In genomic region chr10:46283217-46283944, GRCh38 we compare ENCODE assay signal across 9 cellular contexts. TPM values are rescaled to one million over a fixed set of nuclear protein-coding genes. Genes with fewer than 3 reads are reported as not detected.
DNase-seq lines count a peak whose midpoint lies in the region; ATAC-seq, FAIRE-seq and TF ChIP-seq lines count a peak whose summit lies in the region.
"Had no signal": no experiment of that assay in that cellular context is flagged by ENCODE, and none has a peak within 500 bp of the region (broad histone marks: within the 10 kb centered on the region; RNA-seq: fewer than 3 reads in every experiment).

No MANE protein-coding gene starts in this region.

- no peak overlapping the region for H3K9ac ChIP-seq in mammary epithelial cell (ENCODE audit: insufficient read depth, low read length)

- DNase-seq in heart right ventricle (no peak), left cardiac atrium (no peak), mammary epithelial cell (no peak), mucosa of gallbladder (ENCODE audit: low spot score) (peak; percentile 6), NCI-H1092 treated with DMSO at 0.1 percent for 48 hours (lab: John Stamatoyannopoulos, UW) (no peak), frontal cortex (ENCODE audit: low spot score in 2 of 2) (no peak)
- DNase-seq: NCI-H1048 had no signal

- H3K4me2 ChIP-seq in mammary epithelial cell (ENCODE audit: insufficient read depth, low read depth, low read length) = peak overlapping the region; percentile 82

- ATAC-seq in heart right ventricle (no peak), left cardiac atrium (no peak), HG03457 (IDR thresholded peaks at IDR 0.05; ENCODE audit: unreplicated experiment) (no peak), HG03139 (IDR thresholded peaks at IDR 0.05; ENCODE audit: unreplicated experiment) (no peak)

- TF ChIP-seq CTCF in heart right ventricle (IDR thresholded peaks at IDR 0.05) = peak in 1 of 9 donors; percentile 1
- no peak for TF ChIP-seq CTCF in mammary epithelial cell (conservative IDR thresholded peaks at IDR 0.05 in 1 of 2, IDR thresholded peaks at IDR 0.05 in 1 of 2; ENCODE audit: extremely low read depth in 1 of 2, insufficient read depth in 1 of 2, low read depth in 1 of 2, low read length in 2 of 2)

- 69 to 79% methylated on average over 7 of the region's 14 CpGs for WGBS in heart right ventricle, 2 donors
- 92% methylated on average over 5 of the region's 14 CpGs for WGBS in mammary epithelial cell (ENCODE audit: low coverage, missing lambda C conversion rate)

- no peak for FAIRE-seq in frontal cortex (lab: Jason Lieb, UNC)

- intact Hi-C loops in heart right ventricle (cut with DNase I) = loop anchor here in 2 of 10 donors (5.0 kb wide), 2 partner anchors 176 to 1099 kb away; partner anchors contain the start of gene ZNF488 (in 1 of the 2)
- intact Hi-C loops in left cardiac atrium (cut with DNase I) = loop anchor here in 1 of 2 donors (5.0 kb wide), 1 partner anchor 176 kb away; no protein-coding TSS in a partner anchor
- intact Hi-C loops in mammary epithelial cell (cut with micrococcal nuclease) = loop anchor here (5.0 kb wide), 1 partner anchor 176 kb away; no protein-coding TSS in a partner anchor

- H3K27ac ChIP-seq in heart right ventricle = no peak overlapping the region
- no peak overlapping the region for H3K27ac ChIP-seq in mammary epithelial cell (ENCODE audit: insufficient read depth, low read depth, low read length)

- no peaks in the 10 kb centered on the region for H3K9me3 ChIP-seq in heart right ventricle
- H3K9me3 ChIP-seq in mammary epithelial cell (replicated peaks; ENCODE audit: insufficient read depth, low read length) = no peaks in the 10 kb centered on the region

- H3K27me3 ChIP-seq in heart right ventricle = peaks cover 0 to 6% (median 0%) of the 10 kb centered on the region in 7 donors
- peaks cover 10% of the 10 kb centered on the region for H3K27me3 ChIP-seq in mammary epithelial cell (ENCODE audit: insufficient read depth, low read length)

- BruUV-seq in mammary epithelial cell (replicated peaks; lab: Mats Ljungman, UMichigan) = no TSS peak

- no peaks in the 10 kb centered on the region for H3K79me2 ChIP-seq in mammary epithelial cell (ENCODE audit: insufficient read depth, low read length)

- peak overlapping the region in 8 of 10 donors; percentile 39 to 70 (median 55) for H3K4me3 ChIP-seq in heart right ventricle
- H3K4me3 ChIP-seq in mammary epithelial cell (replicated peaks in 1 of 3; ENCODE audit: insufficient read depth in 1 of 3, low read depth in 2 of 3, low read length in 3 of 3) = peak overlapping the region in 2 of 3 experiments; percentile 39 to 45

- peak overlapping the region; percentile 76 for H2AFZ ChIP-seq in mammary epithelial cell (ENCODE audit: low read depth, low read length)

- no peaks in the 10 kb centered on the region for H4K20me1 ChIP-seq in mammary epithelial cell (ENCODE audit: insufficient read depth, low read length)

- dilution Hi-C loops in mammary epithelial cell (cut with HindIII; ENCODE audit: low sequenced_read_pairs) = loop anchor here (5.0 kb wide), 1 partner anchor 1099 kb away; the partner anchor contains the start of gene ZNF488

- in situ Hi-C loops in mammary epithelial cell (cut with MboI; ENCODE audit: low sequenced_read_pairs in 2 of 2) = loop anchor here (5.0 to 10.0 kb wide), 2 partner anchors 179 to 1099 kb away; partner anchors contain the start of gene ZNF488 (in 2 of the 2)

- no peaks in the 10 kb centered on the region for H3K36me3 ChIP-seq in heart right ventricle
- no peaks in the 10 kb centered on the region for H3K36me3 ChIP-seq in mammary epithelial cell (ENCODE audit: insufficient read depth, low read length)

- CTCF ChIA-PET in mammary epithelial cell (lab: Charles Lee; ENCODE audit: low non-redundant PET) = no interaction called here

- H3K4me1 ChIP-seq in heart right ventricle = peaks cover 0 to 28% (median 14%) of the 10 kb centered on the region in 9 donors
- H3K4me1 ChIP-seq in mammary epithelial cell (ENCODE audit: insufficient read depth, low read length) = peaks cover 23% of the 10 kb centered on the region

RNA-seq across cellular contexts. Expression of gene ANTXRL, which starts 3.4 kb away (rescaled TPM):
- total RNA-seq in heart right ventricle (1 to 10 TPM in 1 of 10 donors, under 1 TPM in 2, not detected in 7; 0.27 to 1.1 (median 0.49) TPM), left cardiac atrium (not detected), mammary epithelial cell (not detected), mucosa of gallbladder (not detected), frontal cortex (not detected)
- polyA plus RNA-seq in heart right ventricle (1 to 10 TPM in 1 of 2 donors, under 1 TPM in 1; 0.22 to 6.3 TPM), mammary epithelial cell (not detected)
- polyA minus RNA-seq in mammary epithelial cell = not detected
